Comparison of ENCODE assay signal across 21 cellular contexts in genomic region chr9:22645893-22646292, GRCh38.
DNase-seq lines count a peak whose midpoint lies in the region; ATAC-seq and TF ChIP-seq lines count a peak whose summit lies in the region.
"Had no signal": no experiment of that assay in that cellular context is flagged by ENCODE, and none has a peak within 500 bp of the region (broad histone marks: within the 10 kb centered on the region; RNA-seq: fewer than 3 reads in every experiment).

No MANE protein-coding gene starts in this region.

- no peaks in the 10 kb centered on the region for H3K79me2 ChIP-seq in mammary epithelial cell (ENCODE audit: insufficient read depth, low read length)

- no peak overlapping the region for H2AFZ ChIP-seq in mammary epithelial cell (ENCODE audit: low read depth, low read length)

- intact Hi-C loops in mammary epithelial cell (cut with micrococcal nuclease) (no loop called here), breast epithelium (cut with DNase I; ENCODE audit: low total_unique reads) (no loop called here), posterior cingulate gyrus (cut with DNase I) (no loop called here)

- CTCF ChIA-PET in mammary epithelial cell (lab: Charles Lee; ENCODE audit: low non-redundant PET): no interaction called here

- no peak for TF ChIP-seq POLR2A in breast epithelium (IDR thresholded peaks at IDR 0.05)

- H3K27me3 ChIP-seq in mammary epithelial cell (ENCODE audit: insufficient read depth, low read length): peaks cover 4% of the 10 kb centered on the region
- no peaks in the 10 kb centered on the region for H3K27me3 ChIP-seq in breast epithelium
- H3K27me3 ChIP-seq in RWPE2 (ENCODE audit: insufficient read depth, poor library complexity, severe bottlenecking): no peaks in the 10 kb centered on the region
- H3K27me3 ChIP-seq in foreskin keratinocyte: no peaks in the 10 kb centered on the region
- H3K27me3 ChIP-seq: right atrium auricular region, tibial nerve had no signal

- H3K4me2 ChIP-seq in mammary epithelial cell (ENCODE audit: insufficient read depth, low read depth, low read length): no peak overlapping the region

- H3K4me3 ChIP-seq in mammary epithelial cell (replicated peaks in 1 of 3; ENCODE audit: insufficient read depth in 1 of 3, low read depth in 2 of 3, low read length in 3 of 3): no peak overlapping the region
- H3K4me3 ChIP-seq in breast epithelium: peak overlapping the region in 1 of 3 donors; percentile 44
- H3K4me3 ChIP-seq in RWPE2 (ENCODE audit: severe bottlenecking): no peak overlapping the region
- H3K4me3 ChIP-seq: lower lobe of right lung, tibial nerve had no signal

- no peak overlapping the region for H3K9ac ChIP-seq in mammary epithelial cell (ENCODE audit: insufficient read depth, low read length)

- DNase-seq in mammary epithelial cell (peak; percentile 31), breast epithelium (ENCODE audit: low spot score in 2 of 2) (no peak), RWPE2 (ENCODE audit: low spot score) (no peak), foreskin keratinocyte (peak; percentile 2 to 22), posterior cingulate gyrus (no peak), NCI-H2081 (lab: John Stamatoyannopoulos, UW) (no peak)
- no peak for DNase-seq in activated CD4-positive, CD25-positive, alpha-beta regulatory T cell (lab: John Stamatoyannopoulos, UW)
- DNase-seq: 8988T; activated CD4-positive, alpha-beta T cell treated with anti-CD3 and anti-CD28 coated beads, Interleukin-2, amount 50 U/mL, for 1 hour; activated gamma-delta T cell treated with Interleukin-2 at 50 U/mL for 16 hours; amygdala; C1 segment of cervical spinal cord; effector CD4-positive, alpha-beta T cell; hypothalamus; lower lobe of right lung; NCI-H1436; NCI-H2171 treated with DMSO at 0.1 percent for 48 hours; stimulated activated naive CD4-positive, alpha-beta T cell had no signal

- dilution Hi-C loops in mammary epithelial cell (cut with HindIII; ENCODE audit: low sequenced_read_pairs): no loop called here

- H3K36me3 ChIP-seq in mammary epithelial cell (ENCODE audit: insufficient read depth, low read length) (no peaks in the 10 kb centered on the region), breast epithelium (no peaks in the 10 kb centered on the region), RWPE2 (ENCODE audit: low read depth) (no peaks in the 10 kb centered on the region)
- H3K36me3 ChIP-seq: lower lobe of right lung, right atrium auricular region, tibial nerve had no signal

- H3K9me3 ChIP-seq in mammary epithelial cell (replicated peaks; ENCODE audit: insufficient read depth, low read length) (no peaks in the 10 kb centered on the region), breast epithelium (no peaks in the 10 kb centered on the region), RWPE2 (ENCODE audit: severe bottlenecking) (no peaks in the 10 kb centered on the region)
- H3K9me3 ChIP-seq: lower lobe of right lung, right atrium auricular region, tibial nerve had no signal

- ATAC-seq in RWPE2 (ENCODE audit: low read depth): peak; percentile 49; the same call in 2 of the 3 replicates
- no peak for ATAC-seq in foreskin keratinocyte
- ATAC-seq in GM21786 (IDR thresholded peaks at IDR 0.05; ENCODE audit: unreplicated experiment): no peak

- TF ChIP-seq CTCF in mammary epithelial cell (conservative IDR thresholded peaks at IDR 0.05 in 1 of 2, IDR thresholded peaks at IDR 0.05 in 1 of 2; ENCODE audit: extremely low read depth in 1 of 2, insufficient read depth in 1 of 2, low read depth in 1 of 2, low read length in 2 of 2) (no peak), breast epithelium (IDR thresholded peaks at IDR 0.05) (no peak), RWPE2 (IDR thresholded peaks at IDR 0.05; ENCODE audit: poor library complexity, severe bottlenecking) (no peak), foreskin keratinocyte (conservative IDR thresholded peaks at IDR 0.05) (no peak)

- H3K27ac ChIP-seq in mammary epithelial cell (ENCODE audit: insufficient read depth, low read depth, low read length) (no peak overlapping the region), breast epithelium (no peak overlapping the region), RWPE2 (ENCODE audit: poor library complexity, severe bottlenecking) (no peak overlapping the region), foreskin keratinocyte (no peak overlapping the region)
- H3K27ac ChIP-seq: lower lobe of right lung, right atrium auricular region had no signal

- no TSS peak for BruUV-seq in mammary epithelial cell (replicated peaks; lab: Mats Ljungman, UMichigan)

- H3K4me1 ChIP-seq in mammary epithelial cell (ENCODE audit: insufficient read depth, low read length): no peaks in the 10 kb centered on the region
- no peaks in the 10 kb centered on the region for H3K4me1 ChIP-seq in breast epithelium
- H3K4me1 ChIP-seq in RWPE2 (ENCODE audit: insufficient read depth, poor library complexity, severe bottlenecking): no peaks in the 10 kb centered on the region
- no peaks in the 10 kb centered on the region for H3K4me1 ChIP-seq in foreskin keratinocyte
- H3K4me1 ChIP-seq: lower lobe of right lung, right atrium auricular region had no signal

- no peaks in the 10 kb centered on the region for H4K20me1 ChIP-seq in mammary epithelial cell (ENCODE audit: insufficient read depth, low read length)

- 50% methylated on average over 2 of the region's 2 CpGs for WGBS in mammary epithelial cell (ENCODE audit: low coverage, missing lambda C conversion rate)

- in situ Hi-C loops in mammary epithelial cell (cut with MboI; ENCODE audit: low sequenced_read_pairs in 2 of 2): no loop called here

Comparison
In these comparisons a context has a peak if more than half of its experiments do, and no peak if none do; other contexts are left out.
1. DNase-seq: peak in mammary epithelial cell (single experiment) and foreskin keratinocyte (2 of 2); none in breast epithelium (0 of 2), RWPE2 (single experiment), posterior cingulate gyrus (0 of 10), NCI-H2081 (0 of 2) and activated CD4-positive, CD25-positive, alpha-beta regulatory T cell (0 of 4).